17 cellular contexts compared by ENCODE assay signal in genomic region chr2:68195096-68195495, GRCh38. TPM values are rescaled to one million over a fixed set of nuclear protein-coding genes. Genes with fewer than 3 reads are reported as not detected.
DNase-seq lines count a peak whose midpoint lies in the region; ATAC-seq and TF ChIP-seq lines count a peak whose summit lies in the region.
"Had no signal": no experiment of that assay in that cellular context is flagged by ENCODE, and none has a peak within 500 bp of the region (broad histone marks: within the 10 kb centered on the region; RNA-seq: fewer than 3 reads in every experiment).

No MANE protein-coding gene starts in this region.

- no peak for ATAC-seq in psoas muscle
- ATAC-seq: GM23338, left cardiac atrium had no signal

- intact Hi-C loops in psoas muscle (cut with DNase I) = loop anchor here in 1 of 2 donors (2.0 to 10.0 kb wide), 3 partner anchors 57 to 250 kb away; partner anchors contain the start of gene PPP3R1

- no peak overlapping the region for H3K4me3 ChIP-seq in psoas muscle
- H3K4me3 ChIP-seq in foreskin fibroblast (ENCODE audit: low read depth in 1 of 2, low read length in 2 of 2) = no peak overlapping the region
- H3K4me3 ChIP-seq: GM23338, right atrium auricular region had no signal

- no peaks in the 10 kb centered on the region for H3K27me3 ChIP-seq in psoas muscle (ENCODE audit: insufficient read depth in 3 of 3, low read length in 2 of 3)
- H3K27me3 ChIP-seq: right atrium auricular region had no signal

- H3K27ac ChIP-seq in epithelial cell of prostate (peak overlapping the region; percentile 43), psoas muscle (peak overlapping the region; percentile 30)
- H3K27ac ChIP-seq: right atrium auricular region had no signal

- peaks cover 66% of the 10 kb centered on the region for H3K4me1 ChIP-seq in psoas muscle

- TF ChIP-seq CTCF in psoas muscle (IDR thresholded peaks at IDR 0.05) (no peak), foreskin fibroblast (IDR thresholded peaks at IDR 0.05; ENCODE audit: low read depth, low read length) (no peak)

- no peaks in the 10 kb centered on the region for H3K36me3 ChIP-seq in psoas muscle (ENCODE audit: insufficient read depth in 1 of 2, low read depth in 1 of 2)
- H3K36me3 ChIP-seq: right atrium auricular region had no signal

- DNase-seq in NOMO-1 treated with DMSO at 0.1 percent for 48 hours (lab: John Stamatoyannopoulos, UW; ENCODE audit: unreplicated experiment) (peak; percentile 8), NOMO-1 treated with dmso at 0.1 percent for 144 hours (lab: John Stamatoyannopoulos, UW; ENCODE audit: unreplicated experiment) (no peak), MV-4-11 (lab: John Stamatoyannopoulos, UW) (peak; percentile 20), epithelial cell of prostate (ENCODE audit: low read depth, low spot score) (no peak), psoas muscle (no peak), foreskin fibroblast (no peak), NCI-H1436 treated with DMSO at 0.1 percent for 48 hours (lab: John Stamatoyannopoulos, UW) (no peak), NCI-H526 treated with DMSO at 0.1 percent for 48 hours (lab: John Stamatoyannopoulos, UW) (no peak)
- DNase-seq: 8988T, cerebellar nuclear complex, DMS79 treated with DMSO at 0.1 percent for 48 hours, foreskin melanocyte, left cardiac atrium, NCI-H2081, NCI-H510A treated with DMSO at 0.1 percent for 48 hours had no signal

- H3K9me3 ChIP-seq in psoas muscle = no peaks in the 10 kb centered on the region
- H3K9me3 ChIP-seq: right atrium auricular region had no signal

RNA-seq across cellular contexts. Expression of gene PNO1, which starts 37.4 kb away (rescaled TPM):
- 10 to 100 TPM; 13.0 to 26.2 (median 24.6) TPM for total RNA-seq in psoas muscle
- 10 to 100 TPM; 22.4 to 50.8 (median 46.2) TPM for polyA plus RNA-seq in psoas muscle

RNA-seq across cellular contexts. Expression of gene PPP3R1, which starts 57.2 kb away (rescaled TPM):
- 10 to 100 TPM; 45.7 to 69.4 (median 52.5) TPM for total RNA-seq in psoas muscle
- 10 to 100 TPM; 19.2 to 45.6 (median 26.0) TPM for polyA plus RNA-seq in psoas muscle

Comparison
In these comparisons a context has a peak if more than half of its experiments do, and no peak if none do; other contexts are left out.
1. DNase-seq: peak in NOMO-1 treated with DMSO at 0.1 percent for 48 hours (single experiment) and MV-4-11 (single experiment); none in NOMO-1 treated with dmso at 0.1 percent for 144 hours (single experiment), epithelial cell of prostate (single experiment), psoas muscle (0 of 2), foreskin fibroblast (0 of 2), NCI-H1436 treated with DMSO at 0.1 percent for 48 hours (single experiment) and NCI-H526 treated with DMSO at 0.1 percent for 48 hours (single experiment).